ENCODE assay signal across 10 cellular contexts in the genomic region with DNA sequence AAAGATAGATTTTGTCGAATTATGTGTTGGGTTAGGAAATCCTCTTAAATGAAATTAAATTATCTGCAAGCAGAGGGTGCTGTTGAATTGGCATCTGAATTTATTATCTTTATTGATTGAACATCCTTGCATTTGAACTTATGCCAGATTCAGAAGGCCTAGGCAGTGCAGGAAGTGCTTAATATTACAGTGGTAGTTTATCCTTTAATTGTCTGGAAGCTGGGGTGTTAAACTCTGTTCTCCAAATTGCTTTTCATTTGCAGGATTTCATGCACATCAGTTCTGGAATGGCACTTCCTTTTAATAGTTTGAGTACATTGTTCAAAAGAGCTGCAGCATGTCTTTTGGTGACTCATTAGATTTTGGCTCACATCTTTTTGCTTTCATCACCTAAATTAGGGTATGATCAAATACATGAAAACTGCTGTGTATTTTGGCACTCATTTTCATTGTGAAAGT.
A peak's percentile ranks its signal among the peaks of the same experiment; 100 is the strongest.
DNase-seq lines count a peak whose midpoint lies in the region; ATAC-seq and TF ChIP-seq lines count a peak whose summit lies in the region.
"Had no signal": no experiment of that assay in that cellular context is flagged by ENCODE, and none has a peak within 500 bp of the region (broad histone marks: within the 10 kb centered on the region; RNA-seq: fewer than 3 reads in every experiment).

No MANE protein-coding gene starts in this region.

- peak in 2 of 9 donors; percentile 26 to 27 for TF ChIP-seq CTCF in heart right ventricle (IDR thresholded peaks at IDR 0.05)
- no peak for TF ChIP-seq CTCF in WTC11 (IDR thresholded peaks at IDR 0.05)

- POLR2A ChIA-PET in WTC11 (lab: Charles Lee) = no interaction called here

- H3K36me3 ChIP-seq in heart right ventricle = no peaks in the 10 kb centered on the region
- H3K36me3 ChIP-seq: esophagus muscularis mucosa had no signal

- H3K36me3 Mint-ChIP-seq in WTC11 = peaks cover 13% of the 10 kb centered on the region

- H3K4me1 Mint-ChIP-seq in WTC11 = peaks cover 8% of the 10 kb centered on the region; the same call in 1 of the 2 replicates

- no peak overlapping the region for H3K4me3 Mint-ChIP-seq in WTC11
- H3K4me3 Mint-ChIP-seq: CD14-positive monocyte had no signal

- H3K4me3 ChIP-seq in heart right ventricle = no peak overlapping the region
- H3K4me3 ChIP-seq: esophagus muscularis mucosa had no signal

- no peak for DNase-seq in heart right ventricle
- no peak for DNase-seq in Right ventricle myocardium inferior (ENCODE audit: missing footprints)
- DNase-seq in NCI-H69 (lab: John Stamatoyannopoulos, UW) = peak; percentile 93
- peak; percentile 67 for DNase-seq in superior temporal gyrus (ENCODE audit: extremely low spot score)
- DNase-seq in WTC11 (ENCODE audit: low spot score) = no peak

- no peaks in the 10 kb centered on the region for H3K27me3 Mint-ChIP-seq in WTC11 (ENCODE audit: low read depth)

- no peaks in the 10 kb centered on the region for H3K27me3 ChIP-seq in heart right ventricle
- H3K27me3 ChIP-seq: esophagus muscularis mucosa had no signal

- peak in 5 of 8 donors; percentile 46 to 65 (median 57) for ATAC-seq in heart right ventricle
- no peak for ATAC-seq in Right ventricle myocardium inferior
- peak; percentile 79 for ATAC-seq in esophagus mucosa
- no peak for ATAC-seq in GM19035 (IDR thresholded peaks at IDR 0.05; ENCODE audit: unreplicated experiment)
- ATAC-seq in WTC11 = no peak
- ATAC-seq in HG02759 (IDR thresholded peaks at IDR 0.05; ENCODE audit: unreplicated experiment) = no peak

- no peak overlapping the region for H3K27ac ChIP-seq in heart right ventricle
- H3K27ac ChIP-seq: esophagus muscularis mucosa had no signal

- 53 to 68% methylated on average over 1 of the region's 1 CpG for WGBS in heart right ventricle, 2 donors

- H3K9me3 ChIP-seq in heart right ventricle = no peaks in the 10 kb centered on the region
- H3K9me3 ChIP-seq: esophagus muscularis mucosa had no signal

- CTCF ChIA-PET in WTC11 (lab: Charles Lee) = interaction anchor here (0.8 to 1.0 kb wide), 2 partner anchors 12 to 416 kb away, joined by 4 read pairs; no protein-coding TSS in a partner anchor

- H3K9me3 Mint-ChIP-seq in WTC11 = peaks cover 12% of the 10 kb centered on the region

- peaks cover 0 to 20% (median 17%) of the 10 kb centered on the region in 9 donors for H3K4me1 ChIP-seq in heart right ventricle

- intact Hi-C loops in heart right ventricle (cut with DNase I) = no loop called here
- intact Hi-C loops in Right ventricle myocardium inferior (cut with DNase I) = no loop called here

- no peak overlapping the region for H3K27ac Mint-ChIP-seq in WTC11

TF ChIP-seq in WTC11, 78 proteins besides CTCF, POLR2A, EP300 and RAD21:
- no peak for TF ChIP-seq GTF2I (CRISPR knock-in tag; conservative IDR thresholded peaks at IDR 0.05)
- TF ChIP-seq, protein P1, sequence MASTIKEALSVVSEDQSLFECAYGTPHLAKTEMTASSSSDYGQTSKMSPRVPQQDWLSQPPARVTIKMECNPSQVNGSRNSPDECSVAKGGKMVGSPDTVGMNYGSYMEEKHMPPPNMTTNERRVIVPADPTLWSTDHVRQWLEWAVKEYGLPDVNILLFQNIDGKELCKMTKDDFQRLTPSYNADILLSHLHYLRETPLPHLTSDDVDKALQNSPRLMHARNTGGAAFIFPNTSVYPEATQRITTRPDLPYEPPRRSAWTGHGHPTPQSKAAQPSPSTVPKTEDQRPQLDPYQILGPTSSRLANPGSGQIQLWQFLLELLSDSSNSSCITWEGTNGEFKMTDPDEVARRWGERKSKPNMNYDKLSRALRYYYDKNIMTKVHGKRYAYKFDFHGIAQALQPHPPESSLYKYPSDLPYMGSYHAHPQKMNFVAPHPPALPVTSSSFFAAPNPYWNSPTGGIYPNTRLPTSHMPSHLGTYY (CRISPR knock-in tag; IDR thresholded peaks at IDR 0.05) = no peak
- TF ChIP-seq RELA (CRISPR knock-in tag; IDR thresholded peaks at IDR 0.05; ENCODE audit: borderline replicate concordance) = no peak
- TF ChIP-seq, protein P2, sequence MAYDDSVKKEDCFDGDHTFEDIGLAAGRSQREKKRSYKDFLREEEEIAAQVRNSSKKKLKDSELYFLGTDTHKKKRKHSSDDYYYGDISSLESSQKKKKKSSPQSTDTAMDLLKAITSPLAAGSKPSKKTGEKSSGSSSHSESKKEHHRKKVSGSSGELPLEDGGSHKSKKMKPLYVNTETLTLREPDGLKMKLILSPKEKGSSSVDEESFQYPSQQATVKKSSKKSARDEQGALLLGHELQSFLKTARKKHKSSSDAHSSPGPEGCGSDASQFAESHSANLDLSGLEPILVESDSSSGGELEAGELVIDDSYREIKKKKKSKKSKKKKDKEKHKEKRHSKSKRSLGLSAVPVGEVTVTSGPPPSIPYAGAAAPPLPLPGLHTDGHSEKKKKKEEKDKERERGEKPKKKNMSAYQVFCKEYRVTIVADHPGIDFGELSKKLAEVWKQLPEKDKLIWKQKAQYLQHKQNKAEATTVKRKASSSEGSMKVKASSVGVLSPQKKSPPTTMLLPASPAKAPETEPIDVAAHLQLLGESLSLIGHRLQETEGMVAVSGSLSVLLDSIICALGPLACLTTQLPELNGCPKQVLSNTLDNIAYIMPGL (CRISPR knock-in tag; IDR thresholded peaks at IDR 0.05) = no peak
- no peak for TF ChIP-seq NR2C2 (CRISPR knock-in tag; IDR thresholded peaks at IDR 0.05)
- no peak for TF ChIP-seq NR1H2 (CRISPR knock-in tag; IDR thresholded peaks at IDR 0.05)
- TF ChIP-seq, protein P3, sequence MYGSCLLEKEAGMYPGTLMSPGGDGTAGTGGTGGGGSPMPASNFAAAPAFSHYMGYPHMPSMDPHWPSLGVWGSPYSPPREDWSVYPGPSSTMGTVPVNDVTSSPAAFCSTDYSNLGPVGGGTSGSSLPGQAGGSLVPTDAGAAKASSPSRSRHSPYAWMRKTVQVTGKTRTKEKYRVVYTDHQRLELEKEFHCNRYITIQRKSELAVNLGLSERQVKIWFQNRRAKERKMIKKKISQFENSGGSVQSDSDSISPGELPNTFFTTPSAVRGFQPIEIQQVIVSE (CRISPR knock-in tag; IDR thresholded peaks at IDR 0.05; ENCODE audit: borderline replicate concordance) = no peak

Comparison
In these comparisons a context has a peak if more than half of its experiments do, and no peak if none do; other contexts are left out.
1. ATAC-seq: peak in heart right ventricle (5 of 8) and esophagus mucosa (single experiment); none in Right ventricle myocardium inferior (single experiment), GM19035 (single experiment), WTC11 (single experiment) and HG02759 (single experiment).
2. DNase-seq: peak in NCI-H69 (single experiment) and superior temporal gyrus (single experiment); none in heart right ventricle (0 of 2), Right ventricle myocardium inferior (single experiment) and WTC11 (single experiment).